ENCODE assay signal across 7 cellular contexts in genomic region chr19:49150944-49151243, GRCh38. TPM values are rescaled to one million over a fixed set of nuclear protein-coding genes. Genes with fewer than 3 reads are reported as not detected.
DNase-seq lines count a peak whose midpoint lies in the region; ATAC-seq and TF ChIP-seq lines count a peak whose summit lies in the region.
"Had no signal": no experiment of that assay in that cellular context is flagged by ENCODE, and none has a peak within 500 bp of the region (broad histone marks: within the 10 kb centered on the region; RNA-seq: fewer than 3 reads in every experiment).

No MANE protein-coding gene starts in this region.

- H3K9ac ChIP-seq in iPS-15b (ENCODE audit: low read depth, low read length) = no peak overlapping the region

- H3K4me1 ChIP-seq in iPS-15b (ENCODE audit: control insufficient read depth, insufficient read depth, low read length) (peaks cover 15% of the 10 kb centered on the region), upper lobe of left lung (peaks cover 30 to 48% (median 38%) of the 10 kb centered on the region in 4 donors)

- TF ChIP-seq EP300 in upper lobe of left lung (IDR thresholded peaks at IDR 0.05) = no peak

- H3K4me3 ChIP-seq in iPS-15b (ENCODE audit: low read depth, low read length) = peak overlapping the region; percentile 99
- H3K4me3 ChIP-seq in upper lobe of left lung = peak overlapping the region; percentile 36 to 67 (median 64)

- peaks cover 55% of the 10 kb centered on the region for H3K27me3 Mint-ChIP-seq in activated naive CD4-positive, alpha-beta T cell treated with anti-CD3 and anti-CD28 coated beads, Interleukin-2, amount 50 U/mL, for 24 hours

- H3K36me3 ChIP-seq in iPS-15b (ENCODE audit: control insufficient read depth, insufficient read depth, low read length) (no peaks in the 10 kb centered on the region), upper lobe of left lung (no peaks in the 10 kb centered on the region)

- no peak for TF ChIP-seq CTCF in upper lobe of left lung (IDR thresholded peaks at IDR 0.05)

- peak overlapping the region; percentile 64 to 88 (median 74) for H3K27ac ChIP-seq in upper lobe of left lung

- no peak for DNase-seq in activated naive CD4-positive, alpha-beta T cell treated with Interleukin-2 at 50 U/mL for 16 hours
- DNase-seq in upper lobe of left lung (no peak), AML-193 (lab: John Stamatoyannopoulos, UW) (no peak)

- peaks cover 19% of the 10 kb centered on the region for H3K4me1 Mint-ChIP-seq in activated naive CD4-positive, alpha-beta T cell treated with anti-CD3 and anti-CD28 coated beads, Interleukin-2, amount 50 U/mL, for 24 hours

- no peak for TF ChIP-seq POLR2A in upper lobe of left lung (IDR thresholded peaks at IDR 0.05)

- peaks cover 21% of the 10 kb centered on the region for H3K27me3 ChIP-seq in iPS-15b (ENCODE audit: control insufficient read depth, insufficient read depth, low read length)
- no peaks in the 10 kb centered on the region for H3K27me3 ChIP-seq in upper lobe of left lung

- WGBS in upper lobe of left lung, 2 donors = 9 to 10% methylated on average over 13 to 16 of the region's 16 CpGs

- ATAC-seq in upper lobe of left lung (ENCODE audit: low FRiP score in 2 of 2) = no peak
- no peak for ATAC-seq in GM21367 (IDR thresholded peaks at IDR 0.05; ENCODE audit: unreplicated experiment)

- no peaks in the 10 kb centered on the region for H3K36me3 Mint-ChIP-seq in activated naive CD4-positive, alpha-beta T cell treated with anti-CD3 and anti-CD28 coated beads, Interleukin-2, amount 50 U/mL, for 24 hours

- peak overlapping the region; percentile 69 for H3K4me3 Mint-ChIP-seq in activated naive CD4-positive, alpha-beta T cell treated with anti-CD3 and anti-CD28 coated beads, Interleukin-2, amount 50 U/mL, for 24 hours

- no peaks in the 10 kb centered on the region for H3K9me3 ChIP-seq in iPS-15b (ENCODE audit: control insufficient read depth, insufficient read depth, low read length)
- no peaks in the 10 kb centered on the region for H3K9me3 ChIP-seq in upper lobe of left lung

- no peak overlapping the region for H3K27ac Mint-ChIP-seq in activated naive CD4-positive, alpha-beta T cell treated with anti-CD3 and anti-CD28 coated beads, Interleukin-2, amount 50 U/mL, for 24 hours

- peaks cover 11% of the 10 kb centered on the region for H3K9me3 Mint-ChIP-seq in activated naive CD4-positive, alpha-beta T cell treated with anti-CD3 and anti-CD28 coated beads, Interleukin-2, amount 50 U/mL, for 24 hours

RNA-seq across cellular contexts. Expression of gene HRC, which starts 4.3 kb away (rescaled TPM):
- 1 to 10 TPM in 3 of 6 donors, under 1 TPM in 2, not detected in 1; 0.61 to 2.1 (median 1.2) TPM for total RNA-seq in upper lobe of left lung
- total RNA-seq: Daoy had no signal

RNA-seq across cellular contexts. Expression of gene TRPM4, which starts 6.7 kb away (rescaled TPM):
- 100 to 1,000 TPM in 1 of 6 donors, 10 to 100 TPM in 5; 23.9 to 120 (median 49.3) TPM for total RNA-seq in upper lobe of left lung

RNA-seq across cellular contexts. Expression of gene PPFIA3, which starts 31.6 kb away (rescaled TPM):
- total RNA-seq in upper lobe of left lung = 10 to 100 TPM in 1 of 6 donors, 1 to 10 TPM in 5; 2.4 to 11.5 (median 5.9) TPM

RNA-seq across cellular contexts. Expression of gene C19orf73, which starts 32.0 kb away (rescaled TPM):
- total RNA-seq in upper lobe of left lung = 1 to 10 TPM in 4 of 6 donors, under 1 TPM in 1, not detected in 1; 0.89 to 7.9 (median 2.3) TPM

RNA-seq across cellular contexts. Expression of gene LIN7B, which starts 36.7 kb away (rescaled TPM):
- 10 to 100 TPM in 1 of 6 donors, 1 to 10 TPM in 5; 3.1 to 10.2 (median 7.6) TPM for total RNA-seq in upper lobe of left lung
